In genomic region chr3:124679048-124679638, GRCh38 we compare ENCODE assay signal across 40 cellular contexts.
"Had no signal": no experiment of that assay in that cellular context is flagged by ENCODE, and none has a peak within 500 bp of the region (broad histone marks: within the 10 kb centered on the region; RNA-seq: fewer than 3 reads in every experiment).

No MANE protein-coding gene starts in this region.

- H3K27me3 ChIP-seq: adrenal gland, ascending aorta, body of pancreas, brain microvascular endothelial cell, breast epithelium, cardiac muscle cell had no signal

- H3K4me3 ChIP-seq: adrenal gland, ascending aorta, body of pancreas, breast epithelium, cardiac muscle cell had no signal

- H3K36me3 Mint-ChIP-seq: activated naive CD4-positive, alpha-beta T cell treated with anti-CD3 and anti-CD28 coated beads, Interleukin-2, amount 10 ng/mL, durations not matched to agents 7 days and 5 days; activated naive CD4-positive, alpha-beta T cell treated with anti-CD3 and anti-CD28 coated beads, Interleukin-2, amount 50 U/mL, for 24 hours; activated naive CD4-positive, alpha-beta T cell treated with anti-CD3 and anti-CD28 coated beads, Interleukin-2, amount 50 U/mL, for 72 hours; activated naive CD8-positive, alpha-beta T cell treated with anti-CD3 and anti-CD28 coated beads for 36 hours had no signal

- DNase-seq: activated effector memory CD4-positive, alpha-beta T cell treated with anti-CD3 and anti-CD28 coated beads, Interleukin-2, amount 50 U/mL, for 16 hours; activated effector memory CD4-positive, alpha-beta T cell treated with Interleukin-2 at 50 U/mL for 16 hours; activated gamma-delta T cell; activated gamma-delta T cell treated with Interleukin-2 at 50 U/mL for 16 hours; activated naive CD4-positive, alpha-beta T cell; activated naive CD4-positive, alpha-beta T cell treated with anti-CD3 and anti-CD28 coated beads for 36 hours; activated naive CD4-positive, alpha-beta T cell treated with anti-CD3 and anti-CD28 coated beads, Interleukin-2, amount 10 ng/mL, durations not matched to agents 7 days and 5 days; activated naive CD4-positive, alpha-beta T cell treated with anti-CD3 and anti-CD28 coated beads, Interleukin-2, amount 50 U/mL, for 16 hours; activated naive CD4-positive, alpha-beta T cell treated with Interleukin-2 at 50 U/mL for 16 hours; activated naive CD8-positive, alpha-beta T cell treated with anti-CD3 and anti-CD28 coated beads for 36 hours; activated naive CD8-positive, alpha-beta T cell treated with anti-CD3 and anti-CD28 coated beads, Interleukin-2, amount 10 ng/mL, durations not matched to agents 7 days and 5 days; activated naive CD8-positive, alpha-beta T cell treated with anti-CD3 and anti-CD28 coated beads, Interleukin-2, amount 50 U/mL, for 24 hours; activated T-cell treated with anti-CD3 and anti-CD28 coated beads, Interleukin-2, amount 50 U/mL, for 1 hour; activated T-cell treated with anti-CD3 and anti-CD28 coated beads, Interleukin-2, amount 50 U/mL, for 24 hours; activated T-cell treated with anti-CD3 and anti-CD28 coated beads, Interleukin-2, amount 50 U/mL, for 4 hours; activated T-cell treated with anti-CD3 and anti-CD28 coated beads, Interleukin-2, amount 50 U/mL, for 48 hours; activated T-cell treated with anti-CD3 and anti-CD28 coated beads, Interleukin-2, amount 50 U/mL, for 72 hours; adrenal gland; amniotic stem cell; amygdala; anterior cingulate cortex; aorta; body of pancreas; brain microvascular endothelial cell; caudate nucleus; central memory CD4-positive, alpha-beta T cell; cerebellar nuclear complex had no signal

- FAIRE-seq: astrocyte, bronchial epithelial cell had no signal

- H3K4me1 Mint-ChIP-seq: activated naive CD4-positive, alpha-beta T cell treated with anti-CD3 and anti-CD28 coated beads, Interleukin-2, amount 10 ng/mL, durations not matched to agents 7 days and 5 days; activated naive CD4-positive, alpha-beta T cell treated with anti-CD3 and anti-CD28 coated beads, Interleukin-2, amount 50 U/mL, for 24 hours; activated naive CD8-positive, alpha-beta T cell treated with anti-CD3 and anti-CD28 coated beads, Interleukin-2, amount 50 U/mL, for 24 hours; activated T-helper 17 cell treated with anti-CD3 and anti-CD28 coated beads, Interleukin-2, amount 50 U/mL, for 72 hours; brain; central memory CD8-positive, alpha-beta T cell had no signal

- H3K9me3 Mint-ChIP-seq: activated naive CD4-positive, alpha-beta T cell treated with anti-CD3 and anti-CD28 coated beads for 36 hours; activated naive CD4-positive, alpha-beta T cell treated with anti-CD3 and anti-CD28 coated beads, Interleukin-2, amount 10 ng/mL, durations not matched to agents 7 days and 5 days; activated naive CD4-positive, alpha-beta T cell treated with anti-CD3 and anti-CD28 coated beads, Interleukin-2, amount 50 U/mL, for 24 hours; activated naive CD4-positive, alpha-beta T cell treated with anti-CD3 and anti-CD28 coated beads, Interleukin-2, amount 50 U/mL, for 72 hours; activated naive CD8-positive, alpha-beta T cell treated with anti-CD3 and anti-CD28 coated beads for 36 hours; activated naive CD8-positive, alpha-beta T cell treated with anti-CD3 and anti-CD28 coated beads, Interleukin-2, amount 10 ng/mL, durations not matched to agents 7 days and 5 days; activated naive CD8-positive, alpha-beta T cell treated with anti-CD3 and anti-CD28 coated beads, Interleukin-2, amount 50 U/mL, for 24 hours; activated T-cell treated with anti-CD3 and anti-CD28 coated beads, Interleukin-2, amount 50 U/mL, for 24 hours; activated T-cell treated with anti-CD3 and anti-CD28 coated beads, Interleukin-2, amount 50 U/mL, for 4 hours; activated T-cell treated with anti-CD3 and anti-CD28 coated beads, Interleukin-2, amount 50 U/mL, for 72 hours; activated T-helper 1 cell treated with anti-CD3 and anti-CD28 coated beads, Interleukin-12 subunit alpha, Interleukin-12 subunit beta, Interleukin-2, Interleukin-4 antibody, amounts not matched to agents 30 ng/mL and 10 ng/mL and 1 ng/mL, durations not matched to agents 14 hours and 24 hours and 36 hours; activated T-helper 17 cell treated with anti-CD3 and anti-CD28 coated beads, Interleukin-2, amount 50 U/mL, for 72 hours; activated T-helper 2 cell treated with anti-CD3 and anti-CD28 coated beads, Interferon-gamma antibody, Interleukin-2, Interleukin-4, amounts not matched to agents 10 μg/mL and 5 μg/mL and 100 μg/mL, durations not matched to agents 14 hours and 24 hours and 36 hours; brain; central memory CD8-positive, alpha-beta T cell had no signal

- H3K4me3 Mint-ChIP-seq: activated naive CD4-positive, alpha-beta T cell treated with anti-CD3 and anti-CD28 coated beads for 36 hours; activated naive CD4-positive, alpha-beta T cell treated with anti-CD3 and anti-CD28 coated beads, Interleukin-2, amount 10 ng/mL, durations not matched to agents 7 days and 5 days; activated naive CD4-positive, alpha-beta T cell treated with anti-CD3 and anti-CD28 coated beads, Interleukin-2, amount 50 U/mL, for 24 hours; activated naive CD8-positive, alpha-beta T cell; activated naive CD8-positive, alpha-beta T cell treated with anti-CD3 and anti-CD28 coated beads for 36 hours; activated naive CD8-positive, alpha-beta T cell treated with anti-CD3 and anti-CD28 coated beads, Interleukin-2, amount 10 ng/mL, durations not matched to agents 7 days and 5 days; activated naive CD8-positive, alpha-beta T cell treated with anti-CD3 and anti-CD28 coated beads, Interleukin-2, amount 50 U/mL, for 24 hours; activated T-cell treated with anti-CD3 and anti-CD28 coated beads, Interleukin-2, amount 50 U/mL, for 24 hours; activated T-cell treated with anti-CD3 and anti-CD28 coated beads, Interleukin-2, amount 50 U/mL, for 4 hours; activated T-cell treated with anti-CD3 and anti-CD28 coated beads, Interleukin-2, amount 50 U/mL, for 72 hours; activated T-helper 1 cell treated with anti-CD3 and anti-CD28 coated beads, Interleukin-12 subunit alpha, Interleukin-12 subunit beta, Interleukin-2, Interleukin-4 antibody, amounts not matched to agents 30 ng/mL and 10 ng/mL and 1 ng/mL, durations not matched to agents 14 hours and 24 hours and 36 hours; activated T-helper 17 cell treated with anti-CD3 and anti-CD28 coated beads, Interleukin-2, amount 50 U/mL, for 72 hours; brain; central memory CD8-positive, alpha-beta T cell had no signal

- H3K27me3 Mint-ChIP-seq: activated naive CD4-positive, alpha-beta T cell treated with anti-CD3 and anti-CD28 coated beads, Interleukin-2, amount 50 U/mL, for 24 hours; activated naive CD8-positive, alpha-beta T cell; activated naive CD8-positive, alpha-beta T cell treated with anti-CD3 and anti-CD28 coated beads, Interleukin-2, amount 50 U/mL, for 24 hours; activated T-cell treated with anti-CD3 and anti-CD28 coated beads, Interleukin-2, amount 50 U/mL, for 24 hours; activated T-helper 17 cell treated with anti-CD3 and anti-CD28 coated beads, Interleukin-2, amount 50 U/mL, for 72 hours; brain had no signal

- H3K36me3 ChIP-seq: brain microvascular endothelial cell, breast epithelium had no signal

- H3K9me3 ChIP-seq: adrenal gland, ascending aorta, body of pancreas, breast epithelium had no signal

- ATAC-seq: activated naive CD4-positive, alpha-beta T cell treated with anti-CD3 and anti-CD28 coated beads, Interleukin-2, amount 50 U/mL, for 72 hours; activated naive CD8-positive, alpha-beta T cell treated with anti-CD3 and anti-CD28 coated beads, Interleukin-2, amount 50 U/mL, for 24 hours; activated T-cell treated with anti-CD3 and anti-CD28 coated beads, Interleukin-2, amount 50 U/mL, for 4 hours; activated T-cell treated with anti-CD3 and anti-CD28 coated beads, Interleukin-2, amount 50 U/mL, for 72 hours; activated T-helper 17 cell treated with anti-CD3 and anti-CD28 coated beads, Interleukin-2, amount 50 U/mL, for 72 hours; body of pancreas had no signal

- H3K4me1 ChIP-seq: adrenal gland, ascending aorta, body of pancreas, breast epithelium had no signal

- H3K27ac ChIP-seq: adrenal gland, ascending aorta, body of pancreas, brain microvascular endothelial cell, breast epithelium, cardiac muscle cell had no signal

- H3K27ac Mint-ChIP-seq: activated naive CD4-positive, alpha-beta T cell treated with anti-CD3 and anti-CD28 coated beads for 36 hours; activated naive CD4-positive, alpha-beta T cell treated with anti-CD3 and anti-CD28 coated beads, Interleukin-2, amount 10 ng/mL, durations not matched to agents 7 days and 5 days; activated naive CD4-positive, alpha-beta T cell treated with anti-CD3 and anti-CD28 coated beads, Interleukin-2, amount 50 U/mL, for 24 hours; activated naive CD8-positive, alpha-beta T cell; activated naive CD8-positive, alpha-beta T cell treated with anti-CD3 and anti-CD28 coated beads for 36 hours; activated naive CD8-positive, alpha-beta T cell treated with anti-CD3 and anti-CD28 coated beads, Interleukin-2, amount 10 ng/mL, durations not matched to agents 7 days and 5 days; activated naive CD8-positive, alpha-beta T cell treated with anti-CD3 and anti-CD28 coated beads, Interleukin-2, amount 50 U/mL, for 24 hours; activated T-cell treated with anti-CD3 and anti-CD28 coated beads, Interleukin-2, amount 50 U/mL, for 24 hours; activated T-cell treated with anti-CD3 and anti-CD28 coated beads, Interleukin-2, amount 50 U/mL, for 72 hours; activated T-helper 1 cell treated with anti-CD3 and anti-CD28 coated beads, Interleukin-12 subunit alpha, Interleukin-12 subunit beta, Interleukin-2, Interleukin-4 antibody, amounts not matched to agents 30 ng/mL and 10 ng/mL and 1 ng/mL, durations not matched to agents 14 hours and 24 hours and 36 hours; activated T-helper 17 cell treated with anti-CD3 and anti-CD28 coated beads, Interleukin-2, amount 50 U/mL, for 72 hours; activated T-helper 2 cell treated with anti-CD3 and anti-CD28 coated beads, Interferon-gamma antibody, Interleukin-2, Interleukin-4, amounts not matched to agents 10 μg/mL and 5 μg/mL and 100 μg/mL, durations not matched to agents 14 hours and 24 hours and 36 hours; brain had no signal
